ENCODE assay signal across 35 cellular contexts in genomic region chr5:139248826-139249453, GRCh38.
"Had no signal": no experiment of that assay in that cellular context is flagged by ENCODE, and none has a peak within 500 bp of the region (broad histone marks: within the 10 kb centered on the region; RNA-seq: fewer than 3 reads in every experiment).

No MANE protein-coding gene starts in this region.

- DNase-seq: activated B cell treated with CpG ODN at 0.5 μM for 24 hours; activated CD4-positive, alpha-beta memory T cell treated with anti-CD3 and anti-CD28 coated beads for 36 hours; activated CD4-positive, alpha-beta T cell treated with anti-CD3 and anti-CD28 coated beads for 4 hours; activated CD4-positive, alpha-beta T cell treated with anti-CD3 and anti-CD28 coated beads, Interleukin-2, amount 10 ng/mL, durations not matched to agents 24 days and 14 days; activated CD4-positive, alpha-beta T cell treated with anti-CD3 and anti-CD28 coated beads, Interleukin-2, amount 50 U/mL, for 1 hour; activated CD4-positive, alpha-beta T cell treated with anti-CD3 and anti-CD28 coated beads, Interleukin-2, amount 50 U/mL, for 4 hours; activated CD4-positive, CD25-positive, alpha-beta regulatory T cell treated with anti-CD3 and anti-CD28 coated beads, Interleukin-2, amount 50 U/mL, for 72 hours; activated CD8-positive, alpha-beta memory T cell treated with anti-CD3 and anti-CD28 coated beads, Interleukin-2, amount 50 U/mL, for 4 hours; activated CD8-positive, alpha-beta T cell treated with anti-CD3 and anti-CD28 coated beads for 36 hours; activated effector memory CD4-positive, alpha-beta T cell treated with anti-CD3 and anti-CD28 coated beads, Interleukin-2, amount 50 U/mL, for 16 hours; activated gamma-delta T cell treated with Interleukin-2 at 50 U/mL for 16 hours; activated naive CD4-positive, alpha-beta T cell; activated naive CD4-positive, alpha-beta T cell treated with anti-CD3 and anti-CD28 coated beads for 36 hours; activated naive CD4-positive, alpha-beta T cell treated with anti-CD3 and anti-CD28 coated beads, Interleukin-2, amount 50 U/mL, for 16 hours; activated naive CD8-positive, alpha-beta T cell treated with anti-CD3 and anti-CD28 coated beads for 36 hours; activated T-cell treated with anti-CD3 and anti-CD28 coated beads for 4 hours; activated T-cell treated with anti-CD3 and anti-CD28 coated beads, Interleukin-2, amount 50 U/mL, for 1 hour; activated T-cell treated with anti-CD3 and anti-CD28 coated beads, Interleukin-2, amount 50 U/mL, for 4 hours; activated T-cell treated with anti-CD3 and anti-CD28 coated beads, Interleukin-2, amount 50 U/mL, for 72 hours; adrenal gland; amniotic stem cell; aorta; body of pancreas; brain microvascular endothelial cell; central memory CD4-positive, alpha-beta T cell; cerebellar nuclear complex; T-helper 2 cell; T-helper 9 cell had no signal

- ATAC-seq: activated CD8-positive, alpha-beta T cell treated with anti-CD3 and anti-CD28 coated beads for 36 hours; activated naive CD4-positive, alpha-beta T cell treated with anti-CD3 and anti-CD28 coated beads, Interleukin-2, amount 50 U/mL, for 72 hours; activated T-cell treated with anti-CD3 and anti-CD28 coated beads, Interleukin-2, amount 50 U/mL, for 4 hours; activated T-cell treated with anti-CD3 and anti-CD28 coated beads, Interleukin-2, amount 50 U/mL, for 72 hours; activated T-helper 17 cell treated with anti-CD3 and anti-CD28 coated beads, Interleukin-2, amount 50 U/mL, for 72 hours; body of pancreas had no signal

- H3K4me3 ChIP-seq: adrenal gland, body of pancreas, breast epithelium had no signal

- H3K27ac Mint-ChIP-seq: activated B cell treated with CpG ODN at 0.5 μM for 24 hours; activated CD4-positive, alpha-beta memory T cell treated with anti-CD3 and anti-CD28 coated beads for 36 hours; activated CD8-positive, alpha-beta T cell treated with anti-CD3 and anti-CD28 coated beads for 36 hours; activated naive CD4-positive, alpha-beta T cell treated with anti-CD3 and anti-CD28 coated beads for 36 hours; activated naive CD4-positive, alpha-beta T cell treated with anti-CD3 and anti-CD28 coated beads, Interleukin-2, amount 50 U/mL, for 72 hours; activated naive CD8-positive, alpha-beta T cell treated with anti-CD3 and anti-CD28 coated beads for 36 hours; activated T-cell treated with anti-CD3 and anti-CD28 coated beads, Interleukin-2, amount 50 U/mL, for 72 hours; activated T-helper 1 cell treated with anti-CD3 and anti-CD28 coated beads, Interleukin-12 subunit alpha, Interleukin-12 subunit beta, Interleukin-2, Interleukin-4 antibody, amounts not matched to agents 30 ng/mL and 10 ng/mL and 1 ng/mL, durations not matched to agents 14 hours and 24 hours and 36 hours; activated T-helper 17 cell treated with anti-CD3 and anti-CD28 coated beads, Interleukin-2, amount 50 U/mL, for 72 hours; T-helper 1 cell treated with Interleukin-12 subunit alpha and Interleukin-12 subunit beta and Interleukin-4 antibody, amounts not matched to agents 30 μg/mL and 1 μg/mL, for 36 hours; T-helper 2 cell treated with Interferon-gamma antibody and Interleukin-4, amounts not matched to agents 5 μg/mL and 100 μg/mL, for 36 hours had no signal

- H3K36me3 ChIP-seq: adrenal gland, brain microvascular endothelial cell, breast epithelium had no signal

- H3K4me1 ChIP-seq: adrenal gland, body of pancreas, breast epithelium had no signal

- H3K27me3 ChIP-seq: adrenal gland, body of pancreas, brain microvascular endothelial cell, breast epithelium had no signal

- H3K4me3 Mint-ChIP-seq: activated B cell treated with CpG ODN at 0.5 μM for 24 hours; activated CD4-positive, alpha-beta memory T cell treated with anti-CD3 and anti-CD28 coated beads for 36 hours; activated CD4-positive, alpha-beta T cell treated with anti-CD3 and anti-CD28 coated beads, Interleukin-2, amount 10 ng/mL, durations not matched to agents 24 days and 14 days; activated CD8-positive, alpha-beta T cell treated with anti-CD3 and anti-CD28 coated beads for 36 hours; activated naive CD4-positive, alpha-beta T cell treated with anti-CD3 and anti-CD28 coated beads for 36 hours; activated naive CD8-positive, alpha-beta T cell treated with anti-CD3 and anti-CD28 coated beads for 36 hours; activated T-cell treated with anti-CD3 and anti-CD28 coated beads, Interleukin-2, amount 50 U/mL, for 4 hours; activated T-cell treated with anti-CD3 and anti-CD28 coated beads, Interleukin-2, amount 50 U/mL, for 72 hours; activated T-helper 1 cell treated with anti-CD3 and anti-CD28 coated beads, Interleukin-12 subunit alpha, Interleukin-12 subunit beta, Interleukin-2, Interleukin-4 antibody, amounts not matched to agents 30 ng/mL and 10 ng/mL and 1 ng/mL, durations not matched to agents 14 hours and 24 hours and 36 hours; activated T-helper 17 cell treated with anti-CD3 and anti-CD28 coated beads, Interleukin-2, amount 50 U/mL, for 72 hours; T-helper 1 cell treated with Interleukin-12 subunit alpha and Interleukin-12 subunit beta and Interleukin-4 antibody, amounts not matched to agents 30 μg/mL and 1 μg/mL, for 36 hours; T-helper 2 cell treated with Interferon-gamma antibody and Interleukin-4, amounts not matched to agents 5 μg/mL and 100 μg/mL, for 36 hours had no signal

- H3K36me3 Mint-ChIP-seq: activated CD4-positive, alpha-beta memory T cell treated with anti-CD3 and anti-CD28 coated beads for 36 hours; activated naive CD4-positive, alpha-beta T cell treated with anti-CD3 and anti-CD28 coated beads, Interleukin-2, amount 50 U/mL, for 72 hours; activated naive CD8-positive, alpha-beta T cell treated with anti-CD3 and anti-CD28 coated beads for 36 hours had no signal

- H3K9me3 Mint-ChIP-seq: activated B cell treated with CpG ODN at 0.5 μM for 24 hours; activated CD4-positive, alpha-beta memory T cell treated with anti-CD3 and anti-CD28 coated beads for 36 hours; activated CD4-positive, alpha-beta T cell treated with anti-CD3 and anti-CD28 coated beads, Interleukin-2, amount 10 ng/mL, durations not matched to agents 24 days and 14 days; activated CD8-positive, alpha-beta T cell treated with anti-CD3 and anti-CD28 coated beads for 36 hours; activated naive CD4-positive, alpha-beta T cell treated with anti-CD3 and anti-CD28 coated beads for 36 hours; activated naive CD4-positive, alpha-beta T cell treated with anti-CD3 and anti-CD28 coated beads, Interleukin-2, amount 50 U/mL, for 72 hours; activated naive CD8-positive, alpha-beta T cell treated with anti-CD3 and anti-CD28 coated beads for 36 hours; activated T-cell treated with anti-CD3 and anti-CD28 coated beads, Interleukin-2, amount 50 U/mL, for 4 hours; activated T-cell treated with anti-CD3 and anti-CD28 coated beads, Interleukin-2, amount 50 U/mL, for 72 hours; activated T-helper 1 cell treated with anti-CD3 and anti-CD28 coated beads, Interleukin-12 subunit alpha, Interleukin-12 subunit beta, Interleukin-2, Interleukin-4 antibody, amounts not matched to agents 30 ng/mL and 10 ng/mL and 1 ng/mL, durations not matched to agents 14 hours and 24 hours and 36 hours; activated T-helper 17 cell treated with anti-CD3 and anti-CD28 coated beads, Interleukin-2, amount 50 U/mL, for 72 hours; T-helper 1 cell treated with Interleukin-12 subunit alpha and Interleukin-12 subunit beta and Interleukin-4 antibody, amounts not matched to agents 30 μg/mL and 1 μg/mL, for 36 hours; T-helper 2 cell treated with Interferon-gamma antibody and Interleukin-4, amounts not matched to agents 5 μg/mL and 100 μg/mL, for 36 hours had no signal

- H3K27me3 Mint-ChIP-seq: activated B cell treated with CpG ODN at 0.5 μM for 24 hours; activated CD4-positive, alpha-beta memory T cell treated with anti-CD3 and anti-CD28 coated beads for 36 hours; activated CD4-positive, alpha-beta T cell treated with anti-CD3 and anti-CD28 coated beads, Interleukin-2, amount 10 ng/mL, durations not matched to agents 24 days and 14 days; activated CD8-positive, alpha-beta T cell treated with anti-CD3 and anti-CD28 coated beads for 36 hours; activated naive CD8-positive, alpha-beta T cell treated with anti-CD3 and anti-CD28 coated beads for 36 hours; activated T-helper 17 cell treated with anti-CD3 and anti-CD28 coated beads, Interleukin-2, amount 50 U/mL, for 72 hours had no signal

- H3K27ac ChIP-seq: adrenal gland, body of pancreas, brain microvascular endothelial cell, breast epithelium, VCaP had no signal

- H3K9me3 ChIP-seq: adrenal gland, body of pancreas, breast epithelium had no signal
